ENCODE assay signal across 9 cellular contexts in the genomic region with DNA sequence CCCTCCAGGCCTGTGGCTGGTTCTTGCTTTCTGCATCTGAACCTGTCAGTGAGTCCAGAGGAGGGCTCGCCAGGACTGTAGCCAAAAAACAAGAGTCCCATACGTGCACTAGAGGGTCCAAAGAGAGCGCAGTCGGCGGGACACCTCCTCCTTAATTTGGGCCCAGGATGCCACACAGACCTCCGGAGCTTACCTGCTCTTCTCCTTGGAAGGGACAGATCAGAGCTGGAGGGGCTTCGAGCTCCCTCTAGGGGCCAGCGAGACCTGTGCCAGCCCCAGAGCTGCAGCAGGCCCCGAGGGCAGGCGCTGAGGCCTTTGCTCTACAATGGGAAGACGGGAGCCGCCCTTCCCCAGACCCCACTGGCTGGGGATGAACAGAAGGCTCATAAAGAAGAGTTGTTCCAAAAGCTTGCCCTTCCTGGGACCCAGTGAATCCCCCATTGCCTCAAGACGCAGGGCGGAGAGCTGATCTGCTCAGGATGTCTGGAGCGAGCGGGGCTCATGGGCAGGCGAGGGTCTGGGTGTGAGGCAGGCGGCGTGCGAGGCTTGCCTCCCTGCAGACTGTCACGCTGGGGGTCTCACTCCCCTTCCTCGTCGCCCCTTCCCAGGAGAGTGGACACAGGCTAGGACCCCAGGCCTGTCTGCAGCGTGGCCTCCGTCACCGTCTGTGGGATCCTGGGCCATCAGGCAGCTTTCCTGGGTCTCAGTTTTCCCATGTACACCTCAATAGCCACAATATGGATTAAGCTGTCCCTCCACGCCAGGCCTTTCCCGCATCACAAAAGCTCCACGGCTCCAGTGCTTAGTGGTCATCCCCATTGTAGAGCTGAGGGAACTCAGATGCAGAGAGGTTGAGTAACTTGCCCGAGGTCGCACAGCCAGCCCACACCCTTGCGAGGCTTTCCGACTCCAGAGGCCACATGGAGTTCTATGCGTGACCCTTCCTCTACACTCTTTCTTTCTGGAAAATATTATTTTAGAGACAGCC. TPM values are rescaled to one million over a fixed set of nuclear protein-coding genes. Genes with fewer than 3 reads are reported as not detected.
A peak's percentile ranks its signal among the peaks of the same experiment; 100 is the strongest.
DNase-seq lines count a peak whose midpoint lies in the region; ATAC-seq and TF ChIP-seq lines count a peak whose summit lies in the region.
"Had no signal": no experiment of that assay in that cellular context is flagged by ENCODE, and none has a peak within 500 bp of the region (broad histone marks: within the 10 kb centered on the region; RNA-seq: fewer than 3 reads in every experiment).

No MANE protein-coding gene starts in this region.

- H3K36me3 ChIP-seq in SU-DHL-6 (ENCODE audit: low read length) (no peaks in the 10 kb centered on the region), testis (ENCODE audit: low read depth, missing control alignments) (no peaks in the 10 kb centered on the region)

- no peaks in the 10 kb centered on the region for H3K4me1 ChIP-seq in testis

- H3K4me3 ChIP-seq in SU-DHL-6 (ENCODE audit: insufficient read depth, low read length, poor library complexity, severe bottlenecking) (no peak overlapping the region), testis (no peak overlapping the region)

- H3K4me2 ChIP-seq in SU-DHL-6 (ENCODE audit: low read depth, low read length, poor library complexity, severe bottlenecking): no peak overlapping the region

- peak; percentile 42 for TF ChIP-seq CTCF in SU-DHL-6 (IDR thresholded peaks at IDR 0.05; ENCODE audit: insufficient read depth, low read length, poor library complexity, severe bottlenecking)
- TF ChIP-seq CTCF in testis (IDR thresholded peaks at IDR 0.05): peak in 1 of 3 experiments; percentile 14

- TF ChIP-seq POLR2A in testis (IDR thresholded peaks at IDR 0.05): no peak

- H3K27me3 ChIP-seq in SU-DHL-6 (ENCODE audit: low read length): no peaks in the 10 kb centered on the region
- no peaks in the 10 kb centered on the region for H3K27me3 ChIP-seq in testis

- intact Hi-C loops in testis (cut with DNase I; ENCODE audit: low total_unique reads): no loop called here

- CTCF ChIA-PET in HEK293T (lab: Yijun Ruan, JAX): interaction anchor here (0.7 to 1.5 kb wide), 4 partner anchors 10 to 26 kb away, joined by 3 to 10 read pairs (median 4); no protein-coding TSS in a partner anchor

- 64 to 87% methylated on average over 22 to 34 of the region's 34 CpGs for WGBS in testis, 2 donors

- H3F3A ChIP-seq in SU-DHL-6 (ENCODE audit: insufficient read depth): no peaks in the 10 kb centered on the region

- no peaks in the 10 kb centered on the region for H3K9me2 ChIP-seq in SU-DHL-6 (replicated peaks; ENCODE audit: insufficient read depth, low read length)

- no peak overlapping the region for H3K9ac ChIP-seq in SU-DHL-6 (ENCODE audit: low read length)

- POLR2A ChIA-PET in HEK293T (lab: Yijun Ruan, JAX): no interaction called here

- DNase-seq in COR-L47 (lab: John Stamatoyannopoulos, UW) (peak; percentile 14), HEK293T (ENCODE audit: extremely low spot score) (peak; percentile 35), medulla oblongata (ENCODE audit: extremely low spot score) (peak; percentile 46), testis (no peak), amniotic stem cell (lab: John Stamatoyannopoulos, UW) (no peak)

- H3K9me3 ChIP-seq in SU-DHL-6 (ENCODE audit: insufficient read depth, low read length): peaks cover 8% of the 10 kb centered on the region; the same call in 1 of the 2 replicates
- H3K9me3 ChIP-seq in testis: no peaks in the 10 kb centered on the region

- H2AFZ ChIP-seq in SU-DHL-6 (ENCODE audit: low read depth, low read length, severe bottlenecking): no peak overlapping the region

- H3K79me2 ChIP-seq in SU-DHL-6 (ENCODE audit: insufficient read depth, low read length): no peaks in the 10 kb centered on the region

- H3K27ac ChIP-seq in SU-DHL-6 (ENCODE audit: low read depth, low read length) (no peak overlapping the region), testis (no peak overlapping the region)

- no peak for ATAC-seq in HG02981 (IDR thresholded peaks at IDR 0.05; ENCODE audit: unreplicated experiment)
- no peak for ATAC-seq in HG03565 (IDR thresholded peaks at IDR 0.05; ENCODE audit: unreplicated experiment)

- H4K20me1 ChIP-seq in SU-DHL-6 (ENCODE audit: low read depth, low read length): no peaks in the 10 kb centered on the region

TF ChIP-seq in HEK293T, 16 proteins besides CTCF, POLR2A, EP300 and RAD21:
- no peak for TF ChIP-seq FOXM1 (IDR thresholded peaks at IDR 0.05; ENCODE audit: borderline replicate concordance)
- no peak for TF ChIP-seq SUZ12 (IDR thresholded peaks at IDR 0.05)
TF ChIP-seq in HEK293T: peak in this region for 0.

RNA-seq across cellular contexts. Expression of a gene that starts 46.9 kb away (rescaled TPM):
- total RNA-seq in testis: under 1 TPM in 1 of 2 donors, not detected in 1; 0.62 TPM
- polyA plus RNA-seq in testis (ENCODE audit: insufficient read depth, low read depth, low replicate concordance): 0.50 TPM
- total RNA-seq: pulmonary artery endothelial cell had no signal

Comparison
In these comparisons a context has a peak if more than half of its experiments do, and no peak if none do; other contexts are left out.
1. DNase-seq: peak in COR-L47 (single experiment), HEK293T (single experiment) and medulla oblongata (single experiment); none in testis (single experiment) and amniotic stem cell (single experiment).